8 cellular contexts compared by ENCODE assay signal in genomic region chr13:30409911-30410704, GRCh38. TPM values are rescaled to one million over a fixed set of nuclear protein-coding genes. Genes with fewer than 3 reads are reported as not detected.
DNase-seq lines count a peak whose midpoint lies in the region; ATAC-seq and TF ChIP-seq lines count a peak whose summit lies in the region.

No MANE protein-coding gene starts in this region.

- no peak overlapping the region for H3K4me2 ChIP-seq in fibroblast of lung (ENCODE audit: extremely low read depth, insufficient read depth, low read length)

- H3K9ac ChIP-seq in fibroblast of lung (ENCODE audit: insufficient read depth, low read length) = no peak overlapping the region

- DNase-seq in AG10803 (ENCODE audit: low read depth) = peak; percentile 85
- peak; percentile 42 for DNase-seq in RKO (ENCODE audit: low spot score)
- DNase-seq in fibroblast of lung (ENCODE audit: low read depth in 2 of 2) = peak; percentile 48 to 85
- DNase-seq in occipital lobe (lab: John Stamatoyannopoulos, UW) = peak; percentile 7
- DNase-seq in left lobe of liver (ENCODE audit: low spot score) = no peak
- no peak for DNase-seq in DMS 273 (lab: John Stamatoyannopoulos, UW; ENCODE audit: unreplicated experiment)
- DNase-seq in pons (ENCODE audit: low spot score) = no peak

- ATAC-seq in left lobe of liver = no peak
- ATAC-seq in HG03378 (IDR thresholded peaks at IDR 0.05; ENCODE audit: unreplicated experiment) = no peak

- H3K4me3 ChIP-seq in AG10803 (ENCODE audit: low read length) = no peak overlapping the region
- no peak overlapping the region for H3K4me3 ChIP-seq in fibroblast of lung (replicated peaks in 1 of 4; ENCODE audit: control extremely low read depth in 1 of 4, insufficient read depth in 1 of 4, low read depth in 3 of 4, low read length in 4 of 4)

- H3K27me3 ChIP-seq in fibroblast of lung (ENCODE audit: control insufficient read depth, insufficient read depth, low read length) = no peaks in the 10 kb centered on the region

- H3K27ac ChIP-seq in fibroblast of lung (ENCODE audit: insufficient read depth, low read length) = peak overlapping the region; percentile 6

- no peak overlapping the region for H2AFZ ChIP-seq in fibroblast of lung (ENCODE audit: low read length)

- TF ChIP-seq CTCF in AG10803 (conservative IDR thresholded peaks at IDR 0.05; ENCODE audit: low read length) (no peak), fibroblast of lung (conservative IDR thresholded peaks at IDR 0.05 in 1 of 2, IDR thresholded peaks at IDR 0.05 in 1 of 2; ENCODE audit: low read depth in 1 of 2, low read length in 2 of 2) (no peak)

- no peaks in the 10 kb centered on the region for H3K36me3 ChIP-seq in fibroblast of lung (ENCODE audit: control insufficient read depth, insufficient read depth, low read length)

- no peaks in the 10 kb centered on the region for H4K20me1 ChIP-seq in fibroblast of lung (ENCODE audit: control insufficient read depth, extremely low read depth, insufficient read depth, low read length)

- H3K4me1 ChIP-seq in fibroblast of lung (ENCODE audit: control insufficient read depth, extremely low read depth, insufficient read depth, low read length) = peaks cover 3% of the 10 kb centered on the region

- no peaks in the 10 kb centered on the region for H3K9me3 ChIP-seq in fibroblast of lung (ENCODE audit: control insufficient read depth, insufficient read depth, low read depth, low read length)

- no peaks in the 10 kb centered on the region for H3K79me2 ChIP-seq in fibroblast of lung (ENCODE audit: control insufficient read depth, insufficient read depth, low read length)

RNA-seq across cellular contexts. Expression of gene UBE2L5, which starts 12.2 kb away (rescaled TPM):
- total RNA-seq in fibroblast of lung (not detected in 2 replicates), occipital lobe (not detected), left lobe of liver (not detected)
- 0.17 and 0.20 TPM in 2 replicates for polyA plus RNA-seq in fibroblast of lung
- 1.1 TPM in 1 of 2 replicates, not detected in the other for polyA plus RNA-seq in fibroblast of lung (2012)
- not detected in 2 replicates for polyA minus RNA-seq in fibroblast of lung (ENCODE audit: low replicate concordance)

RNA-seq across cellular contexts. Expression of gene HMGB1, which starts 55.6 kb away (rescaled TPM):
- total RNA-seq in fibroblast of lung (74.0 and 145 TPM in 2 replicates), occipital lobe (295 TPM), left lobe of liver (92.4 TPM)
- polyA plus RNA-seq in fibroblast of lung = 267 and 457 TPM in 2 replicates
- 259 and 484 TPM in 2 replicates for polyA plus RNA-seq in fibroblast of lung (2012)
- polyA minus RNA-seq in fibroblast of lung (ENCODE audit: low replicate concordance) = 6.7 and 9.1 TPM in 2 replicates

Comparison
In these comparisons a context has a peak if more than half of its experiments do, and no peak if none do; other contexts are left out.
1. DNase-seq: peak in AG10803 (single experiment), RKO (single experiment), fibroblast of lung (2 of 2) and occipital lobe (single experiment); none in left lobe of liver (single experiment), DMS 273 (single experiment) and pons (single experiment).